1 cellular context compared by ENCODE assay signal in the genomic region with DNA sequence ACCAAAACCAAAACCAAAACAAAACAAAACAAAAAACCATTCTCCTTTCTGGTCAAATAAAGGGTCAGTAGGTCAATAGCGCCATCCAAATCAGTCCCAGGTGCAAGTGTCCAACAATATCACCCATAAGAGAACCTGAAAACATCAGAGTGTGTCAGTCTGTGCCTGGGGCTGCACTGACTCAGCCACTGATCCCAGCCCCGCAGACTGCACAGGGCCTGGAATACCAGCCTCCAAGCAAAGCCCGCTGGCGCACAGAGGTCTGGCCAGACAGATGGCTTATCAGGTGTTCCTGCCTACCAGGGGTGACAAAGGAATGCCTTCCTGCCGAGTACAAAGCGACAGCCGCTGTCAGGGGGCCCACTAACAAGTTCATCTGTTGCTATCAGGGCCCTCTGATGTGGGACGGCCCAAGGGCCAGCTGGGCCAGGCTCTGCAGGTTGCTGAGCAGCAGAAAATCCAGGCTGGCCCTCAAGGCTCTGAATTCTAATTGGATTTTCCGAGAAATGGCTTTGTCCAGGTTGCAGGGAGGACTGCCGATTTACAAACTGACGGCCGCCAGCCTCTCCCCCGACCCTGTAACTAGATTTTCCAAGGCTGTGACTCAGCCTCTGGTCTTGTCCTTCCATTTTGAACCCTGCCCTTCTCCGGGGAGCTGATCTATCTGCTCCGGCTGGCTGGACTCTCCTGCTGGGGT.
TF ChIP-seq lines count a peak whose summit lies in the region.

No MANE protein-coding gene starts in this region.

TF ChIP-seq in HepG2, 621 proteins besides CTCF, POLR2A, EP300 and RAD21 (continued from another document):
- TF ChIP-seq ZNF12 (CRISPR knock-in tag; IDR thresholded peaks at IDR 0.05): peak; percentile 58; the same call in 1 of the 2 replicates
- TF ChIP-seq ZNF121 (CRISPR knock-in tag; IDR thresholded peaks at IDR 0.05): peak; percentile 72; the same call in 1 of the 2 replicates
- TF ChIP-seq, protein P1, sequence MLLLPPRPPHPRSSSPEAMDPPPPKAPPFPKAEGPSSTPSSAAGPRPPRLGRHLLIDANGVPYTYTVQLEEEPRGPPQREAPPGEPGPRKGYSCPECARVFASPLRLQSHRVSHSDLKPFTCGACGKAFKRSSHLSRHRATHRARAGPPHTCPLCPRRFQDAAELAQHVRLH (CRISPR knock-in tag; IDR thresholded peaks at IDR 0.05; ENCODE audit: borderline replicate concordance, low read depth): peak; percentile 45; the same call in 1 of the 2 replicates
- TF ChIP-seq, protein P2, sequence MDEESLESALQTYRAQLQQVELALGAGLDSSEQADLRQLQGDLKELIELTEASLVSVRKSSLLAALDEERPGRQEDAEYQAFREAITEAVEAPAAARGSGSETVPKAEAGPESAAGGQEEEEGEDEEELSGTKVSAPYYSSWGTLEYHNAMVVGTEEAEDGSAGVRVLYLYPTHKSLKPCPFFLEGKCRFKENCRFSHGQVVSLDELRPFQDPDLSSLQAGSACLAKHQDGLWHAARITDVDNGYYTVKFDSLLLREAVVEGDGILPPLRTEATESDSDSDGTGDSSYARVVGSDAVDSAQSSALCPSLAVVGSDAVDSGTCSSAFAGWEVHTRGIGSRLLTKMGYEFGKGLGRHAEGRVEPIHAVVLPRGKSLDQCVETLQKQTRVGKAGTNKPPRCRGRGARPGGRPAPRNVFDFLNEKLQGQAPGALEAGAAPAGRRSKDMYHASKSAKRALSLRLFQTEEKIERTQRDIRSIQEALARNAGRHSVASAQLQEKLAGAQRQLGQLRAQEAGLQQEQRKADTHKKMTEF (CRISPR knock-in tag; IDR thresholded peaks at IDR 0.05): peak; percentile 75
- peak; percentile 81 for TF ChIP-seq ZNF510 (CRISPR knock-in tag; IDR thresholded peaks at IDR 0.05; ENCODE audit: low read depth)
- TF ChIP-seq ZNF501 (CRISPR knock-in tag; IDR thresholded peaks at IDR 0.05): peak; percentile 89
- TF ChIP-seq HNRNPL (IDR thresholded peaks at IDR 0.05; ENCODE audit: low read depth, low read length): peak; percentile 80; the same call in 1 of the 2 replicates
- peak; percentile 87 for TF ChIP-seq SOX13 (IDR thresholded peaks at IDR 0.05)
- peak in 1 of 2 experiments; percentile 97; a peak in 2 of 4 replicates for TF ChIP-seq SOX13 (CRISPR knock-in tag; conservative IDR thresholded peaks at IDR 0.05 in 1 of 2, IDR thresholded peaks at IDR 0.05 in 1 of 2)
- TF ChIP-seq XRCC5 (optimal IDR thresholded peaks at IDR 0.05; ENCODE audit: low read length): peak; percentile 81
- TF ChIP-seq, protein P3, sequence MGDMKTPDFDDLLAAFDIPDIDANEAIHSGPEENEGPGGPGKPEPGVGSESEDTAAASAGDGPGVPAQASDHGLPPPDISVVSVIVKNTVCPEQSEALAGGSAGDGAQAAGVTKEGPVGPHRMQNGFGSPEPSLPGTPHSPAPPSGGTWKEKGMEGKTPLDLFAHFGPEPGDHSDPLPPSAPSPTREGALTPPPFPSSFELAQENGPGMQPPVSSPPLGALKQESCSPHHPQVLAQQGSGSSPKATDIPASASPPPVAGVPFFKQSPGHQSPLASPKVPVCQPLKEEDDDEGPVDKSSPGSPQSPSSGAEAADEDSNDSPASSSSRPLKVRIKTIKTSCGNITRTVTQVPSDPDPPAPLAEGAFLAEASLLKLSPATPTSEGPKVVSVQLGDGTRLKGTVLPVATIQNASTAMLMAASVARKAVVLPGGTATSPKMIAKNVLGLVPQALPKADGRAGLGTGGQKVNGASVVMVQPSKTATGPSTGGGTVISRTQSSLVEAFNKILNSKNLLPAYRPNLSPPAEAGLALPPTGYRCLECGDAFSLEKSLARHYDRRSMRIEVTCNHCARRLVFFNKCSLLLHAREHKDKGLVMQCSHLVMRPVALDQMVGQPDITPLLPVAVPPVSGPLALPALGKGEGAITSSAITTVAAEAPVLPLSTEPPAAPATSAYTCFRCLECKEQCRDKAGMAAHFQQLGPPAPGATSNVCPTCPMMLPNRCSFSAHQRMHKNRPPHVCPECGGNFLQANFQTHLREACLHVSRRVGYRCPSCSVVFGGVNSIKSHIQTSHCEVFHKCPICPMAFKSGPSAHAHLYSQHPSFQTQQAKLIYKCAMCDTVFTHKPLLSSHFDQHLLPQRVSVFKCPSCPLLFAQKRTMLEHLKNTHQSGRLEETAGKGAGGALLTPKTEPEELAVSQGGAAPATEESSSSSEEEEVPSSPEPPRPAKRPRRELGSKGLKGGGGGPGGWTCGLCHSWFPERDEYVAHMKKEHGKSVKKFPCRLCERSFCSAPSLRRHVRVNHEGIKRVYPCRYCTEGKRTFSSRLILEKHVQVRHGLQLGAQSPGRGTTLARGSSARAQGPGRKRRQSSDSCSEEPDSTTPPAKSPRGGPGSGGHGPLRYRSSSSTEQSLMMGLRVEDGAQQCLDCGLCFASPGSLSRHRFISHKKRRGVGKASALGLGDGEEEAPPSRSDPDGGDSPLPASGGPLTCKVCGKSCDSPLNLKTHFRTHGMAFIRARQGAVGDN (CRISPR knock-in tag; IDR thresholded peaks at IDR 0.05): peak; percentile 92
- TF ChIP-seq, protein P4, sequence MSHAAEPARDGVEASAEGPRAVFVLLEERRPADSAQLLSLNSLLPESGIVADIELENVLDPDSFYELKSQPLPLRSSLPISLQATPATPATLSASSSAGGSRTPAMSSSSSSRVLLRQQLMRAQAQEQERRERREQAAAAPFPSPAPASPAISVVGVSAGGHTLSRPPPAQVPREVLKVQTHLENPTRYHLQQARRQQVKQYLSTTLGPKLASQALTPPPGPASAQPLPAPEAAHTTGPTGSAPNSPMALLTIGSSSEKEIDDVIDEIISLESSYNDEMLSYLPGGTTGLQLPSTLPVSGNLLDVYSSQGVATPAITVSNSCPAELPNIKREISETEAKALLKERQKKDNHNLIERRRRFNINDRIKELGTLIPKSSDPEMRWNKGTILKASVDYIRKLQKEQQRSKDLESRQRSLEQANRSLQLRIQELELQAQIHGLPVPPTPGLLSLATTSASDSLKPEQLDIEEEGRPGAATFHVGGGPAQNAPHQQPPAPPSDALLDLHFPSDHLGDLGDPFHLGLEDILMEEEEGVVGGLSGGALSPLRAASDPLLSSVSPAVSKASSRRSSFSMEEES (CRISPR knock-in tag; IDR thresholded peaks at IDR 0.05): peak; percentile 49; the same call in 1 of the 2 replicates
- TF ChIP-seq JDP2 (CRISPR knock-in tag; IDR thresholded peaks at IDR 0.05; ENCODE audit: borderline replicate concordance): no peak
- TF ChIP-seq, protein P5, sequence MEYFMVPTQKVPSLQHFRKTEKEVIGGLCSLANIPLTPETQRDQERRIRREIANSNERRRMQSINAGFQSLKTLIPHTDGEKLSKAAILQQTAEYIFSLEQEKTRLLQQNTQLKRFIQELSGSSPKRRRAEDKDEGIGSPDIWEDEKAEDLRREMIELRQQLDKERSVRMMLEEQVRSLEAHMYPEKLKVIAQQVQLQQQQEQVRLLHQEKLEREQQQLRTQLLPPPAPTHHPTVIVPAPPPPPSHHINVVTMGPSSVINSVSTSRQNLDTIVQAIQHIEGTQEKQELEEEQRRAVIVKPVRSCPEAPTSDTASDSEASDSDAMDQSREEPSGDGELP (IDR thresholded peaks at IDR 0.05; ENCODE audit: borderline replicate concordance, low read depth): peak; percentile 96
- TF ChIP-seq, protein P6, sequence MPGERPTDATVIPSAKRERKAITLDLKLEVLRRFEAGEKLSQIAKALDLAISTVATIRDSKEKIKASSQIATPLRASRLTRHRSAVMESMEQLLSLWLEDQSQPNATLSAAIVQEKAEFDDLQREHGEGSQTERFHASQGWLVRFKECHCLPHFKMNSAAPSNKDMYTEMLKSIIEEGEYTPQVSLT (CRISPR knock-in tag; IDR thresholded peaks at IDR 0.05; ENCODE audit: borderline replicate concordance, low read depth): no peak
- peak; percentile 93 for TF ChIP-seq TGIF2 (CRISPR knock-in tag; IDR thresholded peaks at IDR 0.05)
- peak; percentile 58 for TF ChIP-seq ASH2L (IDR thresholded peaks at IDR 0.05; ENCODE audit: insufficient read length, low read depth, low read length)
